ENCODE assay signal across 8 cellular contexts in genomic region chr14:100246809-100247428, GRCh38. TPM values are rescaled to one million over a fixed set of nuclear protein-coding genes. Genes with fewer than 3 reads are reported as not detected.
DNase-seq lines count a peak whose midpoint lies in the region; ATAC-seq and TF ChIP-seq lines count a peak whose summit lies in the region.

No MANE protein-coding gene starts in this region.

- peak; percentile 80 for TF ChIP-seq CTCF in chondrocyte (IDR thresholded peaks at IDR 0.05)

- ATAC-seq in memory B cell (ENCODE audit: low read depth) = peak; percentile 38
- no peak for ATAC-seq in GM19463 (IDR thresholded peaks at IDR 0.05; ENCODE audit: unreplicated experiment)
- no peak for ATAC-seq in GM19455 (IDR thresholded peaks at IDR 0.05; ENCODE audit: unreplicated experiment)

- H3K27ac Mint-ChIP-seq in chondrocyte (ENCODE audit: unreplicated experiment) (peak overlapping the region; percentile 78), memory B cell (peak overlapping the region; percentile 77)

- H3K4me1 Mint-ChIP-seq in chondrocyte (ENCODE audit: low read depth) = peaks cover 50% of the 10 kb centered on the region
- H3K4me1 Mint-ChIP-seq in memory B cell = peaks cover 53% of the 10 kb centered on the region

- H3K36me3 Mint-ChIP-seq in chondrocyte (ENCODE audit: low read depth) = no peaks in the 10 kb centered on the region
- peaks cover 11% of the 10 kb centered on the region for H3K36me3 Mint-ChIP-seq in memory B cell

- no peaks in the 10 kb centered on the region for H3K9me3 Mint-ChIP-seq in chondrocyte (ENCODE audit: low read depth)
- H3K9me3 Mint-ChIP-seq in memory B cell = no peaks in the 10 kb centered on the region

- no peak overlapping the region for H3K4me3 Mint-ChIP-seq in chondrocyte (ENCODE audit: unreplicated experiment)
- no peak overlapping the region for H3K4me3 Mint-ChIP-seq in memory B cell

- H3K4me3 ChIP-seq in Jurkat, Clone E6-1 (ENCODE audit: low read length) = no peak overlapping the region

- DNase-seq in DMS 273 treated with DMSO at 0.1 percent for 48 hours (lab: John Stamatoyannopoulos, UW) (peak; percentile 77), OCI-M1 (lab: John Stamatoyannopoulos, UW) (peak; percentile 74), chondrocyte (ENCODE audit: low spot score) (no peak), memory B cell (ENCODE audit: low spot score in 2 of 2) (no peak)
- peak; percentile 56 for DNase-seq in Jurkat, Clone E6-1 (ENCODE audit: low read depth, low spot score)
- no peak for DNase-seq in activated effector memory CD4-positive, alpha-beta T cell treated with Interleukin-2 at 50 U/mL for 16 hours

- H3K27me3 Mint-ChIP-seq in chondrocyte (ENCODE audit: low read depth) = no peaks in the 10 kb centered on the region
- H3K27me3 Mint-ChIP-seq in memory B cell = no peaks in the 10 kb centered on the region

RNA-seq across cellular contexts. Expression of gene YY1, which starts 8.0 kb away (rescaled TPM):
- polyA plus RNA-seq in Jurkat, Clone E6-1 (2012; ENCODE audit: insufficient read depth, insufficient read length) = 135 TPM
- total RNA-seq in chondrocyte = 69.8 to 72.8 TPM (median 70.0 TPM) in 3 replicates

RNA-seq across cellular contexts. Expression of gene SLC25A29, which starts 59.3 kb away (rescaled TPM):
- polyA plus RNA-seq in Jurkat, Clone E6-1 (2012; ENCODE audit: insufficient read depth, insufficient read length) = 77.7 TPM
- 22.2 to 29.3 TPM (median 26.6 TPM) in 3 replicates for total RNA-seq in chondrocyte

Comparison
In these comparisons a context has a peak if more than half of its experiments do, and no peak if none do; other contexts are left out.
1. DNase-seq: peak in DMS 273 treated with DMSO at 0.1 percent for 48 hours (single experiment), Jurkat, Clone E6-1 (single experiment) and OCI-M1 (single experiment); none in chondrocyte (single experiment), memory B cell (0 of 2) and activated effector memory CD4-positive, alpha-beta T cell treated with Interleukin-2 at 50 U/mL for 16 hours (single experiment).